In genomic region chr1:100265931-100266830, GRCh38 we compare ENCODE assay signal across 8 cellular contexts. TPM values are rescaled to one million over a fixed set of nuclear protein-coding genes. Genes with fewer than 3 reads are reported as not detected.
A peak's percentile ranks its signal among the peaks of the same experiment; 100 is the strongest.
DNase-seq lines count a peak whose midpoint lies in the region; ATAC-seq and TF ChIP-seq lines count a peak whose summit lies in the region.

RTCA (plus strand) TSS chr1:100266216; CDS start chr1:100266376, 160 bp downstream.

- peak within 1 kb of the TSS; percentile 98 for H3K4me3 Mint-ChIP-seq in type B pancreatic cell

- H3K9me3 Mint-ChIP-seq in type B pancreatic cell: peaks cover 14% of the 10 kb centered on the region

- H3K4me1 Mint-ChIP-seq in type B pancreatic cell (ENCODE audit: unreplicated experiment): peaks cover 4% of the 10 kb centered on the region

- H3K36me3 Mint-ChIP-seq in type B pancreatic cell: peaks cover 24% of the 10 kb centered on the region

- H3K27ac Mint-ChIP-seq in type B pancreatic cell: peak within 1 kb of the TSS; percentile 95

- WGBS in adipose tissue, 3 donors: 0 to 1% (median 0%) methylated on average over 55 to 56 of the region's 56 CpGs

- H3K4me3 ChIP-seq in GM12875 (ENCODE audit: low read depth, low read length): peak within 1 kb of the TSS; percentile 73

- TF ChIP-seq CTCF in GM12875 (IDR thresholded peaks at IDR 0.05; ENCODE audit: borderline replicate concordance, insufficient read depth, low read depth, low read length) (no peak), type B pancreatic cell (conservative IDR thresholded peaks at IDR 0.05) (no peak)

- peak; percentile 93 for DNase-seq in NCI-H1436 (lab: John Stamatoyannopoulos, UW)
- DNase-seq in T follicular helper cell (ENCODE audit: low read depth): peak; percentile 94
- peak; percentile 99 for DNase-seq in cardiac septum (ENCODE audit: low spot score)
- DNase-seq in pons (ENCODE audit: low spot score): peak; percentile 93
- peak; percentile 94 for DNase-seq in type B pancreatic cell (ENCODE audit: extremely low spot score, unreplicated experiment)

- H3K27me3 Mint-ChIP-seq in type B pancreatic cell: no peaks in the 10 kb centered on the region

- peak; percentile 98 for ATAC-seq in HG02798 (IDR thresholded peaks at IDR 0.05; ENCODE audit: poor library complexity, unreplicated experiment)

- intact Hi-C loops in cardiac septum (cut with DNase I): loop anchor here (1.0 to 10.0 kb wide), 4 partner anchors 17 to 189 kb away; partner anchors contain the start of genes DBT, SASS6 and TRMT13

- H3K27ac ChIP-seq in adipose tissue (ENCODE audit: low read depth, low read length): peak within 1 kb of the TSS; percentile 36

RNA-seq across cellular contexts. Expression of gene RTCA, which starts in this region (rescaled TPM):
- polyA plus RNA-seq in adipose tissue: 10 to 100 TPM; 19.6 to 24.2 (median 20.9) TPM
- 34.4 TPM for total RNA-seq in cardiac septum
- 35.1 and 40.4 TPM in 2 replicates for total RNA-seq in type B pancreatic cell (ENCODE audit: low replicate concordance)

Comparison
In these comparisons a context has a peak if more than half of its experiments do, and no peak if none do; other contexts are left out.
1. Peak in every context shown above with its lines: DNase-seq, ATAC-seq, H3K4me3 ChIP-seq and H3K27ac ChIP-seq.